In genomic region chr17:27281438-27281837, GRCh38 we compare ENCODE assay signal across 12 cellular contexts.
"Had no signal": no experiment of that assay in that cellular context is flagged by ENCODE, and none has a peak within 500 bp of the region (broad histone marks: within the 10 kb centered on the region; RNA-seq: fewer than 3 reads in every experiment).

No MANE protein-coding gene starts in this region.

- H3K4me3 Mint-ChIP-seq: activated CD4-positive, alpha-beta memory T cell treated with anti-CD3 and anti-CD28 coated beads for 36 hours had no signal

- H3K9me3 Mint-ChIP-seq: activated CD4-positive, alpha-beta memory T cell treated with anti-CD3 and anti-CD28 coated beads for 36 hours had no signal

- H3K36me3 ChIP-seq: ascending aorta, prostate gland, suprapubic skin had no signal

- H3K27me3 Mint-ChIP-seq: activated CD4-positive, alpha-beta memory T cell treated with anti-CD3 and anti-CD28 coated beads for 36 hours had no signal

- ATAC-seq: left lobe of liver had no signal

- H3K27ac Mint-ChIP-seq: activated CD4-positive, alpha-beta memory T cell treated with anti-CD3 and anti-CD28 coated beads for 36 hours had no signal

- H3K27ac ChIP-seq: ascending aorta, prostate gland, suprapubic skin had no signal

- DNase-seq: activated CD4-positive, alpha-beta memory T cell treated with anti-CD3 and anti-CD28 coated beads for 36 hours; activated gamma-delta T cell treated with Interleukin-2 at 50 U/mL for 16 hours; activated T-cell treated with anti-CD3 and anti-CD28 coated beads, Interleukin-2, amount 50 U/mL, for 48 hours; foreskin melanocyte; head of caudate nucleus; midbrain; stimulated activated naive CD4-positive, alpha-beta T cell treated with Interleukin-2 at 50 U/mL for 16 hours; T-helper 9 cell had no signal

- H3K4me3 ChIP-seq: ascending aorta, prostate gland, suprapubic skin had no signal

- H3K36me3 Mint-ChIP-seq: activated CD4-positive, alpha-beta memory T cell treated with anti-CD3 and anti-CD28 coated beads for 36 hours had no signal

- H3K27me3 ChIP-seq: ascending aorta, suprapubic skin had no signal

- H3K9me3 ChIP-seq: ascending aorta, prostate gland, suprapubic skin had no signal

- H3K4me1 ChIP-seq: ascending aorta, prostate gland, suprapubic skin had no signal
